ENCODE assay signal across 8 cellular contexts in the genomic region with DNA sequence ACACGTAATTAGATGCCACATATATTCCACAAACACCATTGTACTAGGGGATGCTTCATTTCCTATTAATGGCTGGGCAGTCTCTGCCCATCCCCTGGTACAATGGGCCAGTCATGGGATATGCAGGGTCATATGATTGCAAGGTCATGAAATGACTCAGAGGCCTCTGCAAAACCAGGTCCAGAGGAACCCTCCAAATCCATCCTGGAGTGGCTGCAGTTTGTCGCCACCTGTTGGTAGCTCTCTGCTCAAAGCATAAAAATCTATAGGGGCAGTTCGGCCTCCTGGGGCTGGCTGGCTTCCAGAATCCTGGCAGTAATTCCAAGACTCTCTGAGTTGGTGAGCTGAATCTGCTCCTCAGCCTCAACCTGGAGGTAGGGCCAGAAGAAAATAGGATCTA. TPM values are rescaled to one million over a fixed set of nuclear protein-coding genes. Genes with fewer than 3 reads are reported as not detected.
DNase-seq lines count a peak whose midpoint lies in the region; ATAC-seq, FAIRE-seq and TF ChIP-seq lines count a peak whose summit lies in the region.
"Had no signal": no experiment of that assay in that cellular context is flagged by ENCODE, and none has a peak within 500 bp of the region (broad histone marks: within the 10 kb centered on the region; RNA-seq: fewer than 3 reads in every experiment).

No MANE protein-coding gene starts in this region.

- TF ChIP-seq CTCF in SU-DHL-6 (IDR thresholded peaks at IDR 0.05; ENCODE audit: insufficient read depth, low read length, poor library complexity, severe bottlenecking) (peak; percentile 28), bronchial epithelial cell (IDR thresholded peaks at IDR 0.05; ENCODE audit: insufficient read depth, low read length, severe bottlenecking) (peak; percentile 21), retinal pigment epithelial cell (conservative IDR thresholded peaks at IDR 0.05; ENCODE audit: low read depth, low read length) (peak; percentile 53), tibial artery (IDR thresholded peaks at IDR 0.05) (no peak), dorsolateral prefrontal cortex (IDR thresholded peaks at IDR 0.05 in 54 of 56, conservative IDR thresholded peaks at IDR 0.05 in 2 of 56; ENCODE audit: low read depth in 1 of 56, partially characterized antibody in 56 of 56) (peak in 8 of 56 donors; percentile 10 to 24 (median 16))

- no peaks in the 10 kb centered on the region for H3F3A ChIP-seq in SU-DHL-6 (ENCODE audit: insufficient read depth)

- no peak overlapping the region for H3K4me2 ChIP-seq in SU-DHL-6 (ENCODE audit: low read depth, low read length, poor library complexity, severe bottlenecking)

- intact Hi-C loops in tibial artery (cut with DNase I; ENCODE audit: low total_unique reads) (no loop called here), dorsolateral prefrontal cortex (cut with DNase I) (no loop called here)

- H2AFZ ChIP-seq in SU-DHL-6 (ENCODE audit: low read depth, low read length, severe bottlenecking) = no peak overlapping the region

- no peaks in the 10 kb centered on the region for H3K4me1 ChIP-seq in tibial artery
- H3K4me1 ChIP-seq: SJSA1 had no signal

- H3K79me2 ChIP-seq in SU-DHL-6 (ENCODE audit: insufficient read depth, low read length) = peaks cover 16% of the 10 kb centered on the region

- H3K9me2 ChIP-seq in SU-DHL-6 (replicated peaks; ENCODE audit: insufficient read depth, low read length) = no peaks in the 10 kb centered on the region

- DNase-seq in bronchial epithelial cell (ENCODE audit: low read depth) (no peak), retinal pigment epithelial cell (ENCODE audit: low read depth) (no peak), DMS153 treated with DMSO at 0.1 percent for 48 hours (lab: John Stamatoyannopoulos, UW; ENCODE audit: unreplicated experiment) (no peak), tibial artery (no peak), dorsolateral prefrontal cortex (no peak)

- H3K4me3 ChIP-seq in SU-DHL-6 (ENCODE audit: insufficient read depth, low read length, poor library complexity, severe bottlenecking) = no peak overlapping the region
- no peak overlapping the region for H3K4me3 ChIP-seq in bronchial epithelial cell (ENCODE audit: low read depth, low read length)
- no peak overlapping the region for H3K4me3 ChIP-seq in retinal pigment epithelial cell (ENCODE audit: low read length)
- H3K4me3 ChIP-seq in tibial artery = no peak overlapping the region
- H3K4me3 ChIP-seq in dorsolateral prefrontal cortex = no peak overlapping the region
- H3K4me3 ChIP-seq: SJSA1 had no signal

- no peaks in the 10 kb centered on the region for H4K20me1 ChIP-seq in SU-DHL-6 (ENCODE audit: low read depth, low read length)

- H3K9me3 ChIP-seq in SU-DHL-6 (ENCODE audit: insufficient read depth, low read length) = no peaks in the 10 kb centered on the region
- H3K9me3 ChIP-seq in tibial artery = peaks cover 0 to 5% (median 0%) of the 10 kb centered on the region in 3 donors
- H3K9me3 ChIP-seq: SJSA1 had no signal

- ATAC-seq in GM21360 (IDR thresholded peaks at IDR 0.05; ENCODE audit: unreplicated experiment) = peak; percentile 84

- H3K27me3 ChIP-seq in SU-DHL-6 (ENCODE audit: low read length) = no peaks in the 10 kb centered on the region
- H3K27me3 ChIP-seq in bronchial epithelial cell (ENCODE audit: control insufficient read depth, insufficient read depth, low read length) = no peaks in the 10 kb centered on the region
- H3K27me3 ChIP-seq in tibial artery = no peaks in the 10 kb centered on the region
- no peaks in the 10 kb centered on the region for H3K27me3 ChIP-seq in dorsolateral prefrontal cortex
- H3K27me3 ChIP-seq: SJSA1 had no signal

- FAIRE-seq in bronchial epithelial cell (lab: Jason Lieb, UNC) = no peak

- H3K9ac ChIP-seq in SU-DHL-6 (ENCODE audit: low read length) = no peak overlapping the region

- no peaks in the 10 kb centered on the region for H3K36me3 ChIP-seq in SU-DHL-6 (ENCODE audit: low read length)
- H3K36me3 ChIP-seq in bronchial epithelial cell (ENCODE audit: control insufficient read depth, insufficient read depth, low read length) = no peaks in the 10 kb centered on the region
- no peaks in the 10 kb centered on the region for H3K36me3 ChIP-seq in tibial artery
- H3K36me3 ChIP-seq: SJSA1 had no signal

- H3K27ac ChIP-seq in SU-DHL-6 (ENCODE audit: low read depth, low read length) (no peak overlapping the region), tibial artery (no peak overlapping the region), dorsolateral prefrontal cortex (no peak overlapping the region)
- H3K27ac ChIP-seq: SJSA1 had no signal

RNA-seq across cellular contexts. Expression of a gene that starts 22.9 kb away (rescaled TPM):
- 6.1 and 13.6 TPM in 2 replicates for total RNA-seq in bronchial epithelial cell
- 10 to 100 TPM in 117 of 120 experiments, 1 to 10 TPM in 3; 8.9 to 39.3 (median 18.6) TPM for total RNA-seq in dorsolateral prefrontal cortex

RNA-seq across cellular contexts. Expression of a gene that starts 23.4 kb away (rescaled TPM):
- total RNA-seq in bronchial epithelial cell = 0.26 and 0.77 TPM in 2 replicates
- total RNA-seq in dorsolateral prefrontal cortex = 10 to 100 TPM in 119 of 120 experiments, 1 to 10 TPM in 1; 5.0 to 73.7 (median 23.6) TPM

Comparison
In these comparisons a context has a peak if more than half of its experiments do, and no peak if none do; other contexts are left out.
1. CTCF ChIP-seq: peak in SU-DHL-6 (single experiment), bronchial epithelial cell (single experiment) and retinal pigment epithelial cell (single experiment); none in tibial artery (0 of 2).